Comparison of ENCODE assay signal across 27 cellular contexts in genomic region chr15:73375012-73375411, GRCh38. TPM values are rescaled to one million over a fixed set of nuclear protein-coding genes. Genes with fewer than 3 reads are reported as not detected.
"Had no signal": no experiment of that assay in that cellular context is flagged by ENCODE, and none has a peak within 500 bp of the region (broad histone marks: within the 10 kb centered on the region; RNA-seq: fewer than 3 reads in every experiment).

No MANE protein-coding gene starts in this region.

- H3K27ac ChIP-seq: adrenal gland, breast epithelium, SJSA1 had no signal

- H3K4me1 ChIP-seq: adrenal gland, breast epithelium, SJSA1 had no signal

- H3K9me3 ChIP-seq: adrenal gland, breast epithelium, SJSA1 had no signal

- H3K4me1 Mint-ChIP-seq: activated B cell treated with CpG ODN at 0.5 μM for 24 hours; activated naive CD4-positive, alpha-beta T cell treated with anti-CD3 and anti-CD28 coated beads, Interleukin-2, amount 10 ng/mL, durations not matched to agents 7 days and 5 days; central memory CD8-positive, alpha-beta T cell; T-helper 17 cell had no signal

- H3K36me3 ChIP-seq: adrenal gland, breast epithelium, SJSA1 had no signal

- H3K27ac Mint-ChIP-seq: activated B cell treated with CpG ODN at 0.5 μM for 24 hours; activated CD4-positive, alpha-beta memory T cell treated with anti-CD3 and anti-CD28 coated beads for 36 hours; activated CD4-positive, alpha-beta T cell treated with anti-CD3 and anti-CD28 coated beads, Interleukin-2, amount 10 ng/mL, durations not matched to agents 7 days and 5 days; activated naive CD4-positive, alpha-beta T cell treated with anti-CD3 and anti-CD28 coated beads, Interleukin-2, amount 10 ng/mL, durations not matched to agents 7 days and 5 days; activated naive CD8-positive, alpha-beta T cell treated with anti-CD3 and anti-CD28 coated beads, Interleukin-2, amount 10 ng/mL, durations not matched to agents 7 days and 5 days; activated T-helper 2 cell treated with anti-CD3 and anti-CD28 coated beads, Interferon-gamma antibody, Interleukin-2, Interleukin-4, amounts not matched to agents 10 μg/mL and 5 μg/mL and 100 μg/mL, durations not matched to agents 14 hours and 24 hours and 36 hours; T-helper 17 cell had no signal

- H3K4me3 ChIP-seq: adrenal gland, breast epithelium, K562, SJSA1 had no signal

- ATAC-seq: K562, T-helper 17 cell had no signal

- DNase-seq: activated B cell treated with CpG ODN at 0.5 μM for 24 hours; activated CD4-positive, alpha-beta memory T cell treated with anti-CD3 and anti-CD28 coated beads for 36 hours; activated CD4-positive, alpha-beta T cell treated with anti-CD3 and anti-CD28 coated beads for 1 hour; activated CD4-positive, alpha-beta T cell treated with anti-CD3 and anti-CD28 coated beads, Interleukin-2, amount 10 ng/mL, durations not matched to agents 7 days and 5 days; activated CD8-positive, alpha-beta memory T cell treated with anti-CD3 and anti-CD28 coated beads for 24 hours; activated gamma-delta T cell treated with Interleukin-2 at 50 U/mL for 16 hours; activated naive CD4-positive, alpha-beta T cell treated with anti-CD3 and anti-CD28 coated beads, Interleukin-2, amount 10 ng/mL, durations not matched to agents 7 days and 5 days; activated naive CD8-positive, alpha-beta T cell treated with anti-CD3 and anti-CD28 coated beads, Interleukin-2, amount 10 ng/mL, durations not matched to agents 7 days and 5 days; activated T-cell treated with anti-CD3 and anti-CD28 coated beads, Interleukin-2, amount 50 U/mL, for 48 hours; anterior cingulate cortex; Karpas-422; MM.1S; NCI-H1105; NCI-H1694 treated with DMSO at 0.1 percent for 48 hours; NCI-H526 treated with DMSO at 0.1 percent for 48 hours; NK-92 treated with Interleukin-12 subunit alpha and Interleukin-12 subunit beta, amount 100 ng/mL, for 24 hours; OCI-M1; RPMI8226; SHP77; T-helper 17 cell; T-helper 9 cell had no signal

- H3K4me3 Mint-ChIP-seq: activated B cell treated with CpG ODN at 0.5 μM for 24 hours; activated CD4-positive, alpha-beta memory T cell treated with anti-CD3 and anti-CD28 coated beads for 36 hours; activated CD4-positive, alpha-beta T cell treated with anti-CD3 and anti-CD28 coated beads, Interleukin-2, amount 10 ng/mL, durations not matched to agents 7 days and 5 days; activated naive CD4-positive, alpha-beta T cell treated with anti-CD3 and anti-CD28 coated beads, Interleukin-2, amount 10 ng/mL, durations not matched to agents 7 days and 5 days; activated naive CD8-positive, alpha-beta T cell treated with anti-CD3 and anti-CD28 coated beads, Interleukin-2, amount 10 ng/mL, durations not matched to agents 7 days and 5 days; central memory CD8-positive, alpha-beta T cell; T-helper 17 cell had no signal

- H3K36me3 Mint-ChIP-seq: activated CD4-positive, alpha-beta memory T cell treated with anti-CD3 and anti-CD28 coated beads for 36 hours; activated naive CD8-positive, alpha-beta T cell treated with anti-CD3 and anti-CD28 coated beads, Interleukin-2, amount 10 ng/mL, durations not matched to agents 7 days and 5 days had no signal

- H3K9me3 Mint-ChIP-seq: activated B cell treated with CpG ODN at 0.5 μM for 24 hours; activated T-helper 2 cell treated with anti-CD3 and anti-CD28 coated beads, Interferon-gamma antibody, Interleukin-2, Interleukin-4, amounts not matched to agents 10 μg/mL and 5 μg/mL and 100 μg/mL, durations not matched to agents 14 hours and 24 hours and 36 hours; central memory CD8-positive, alpha-beta T cell had no signal

RNA-seq across cellular contexts. Expression of gene HCN4, which starts 6.3 kb away (rescaled TPM):
- total RNA-seq: activated B cell treated with CpG ODN at 0.5 μM for 24 hours; activated CD4-positive, alpha-beta memory T cell treated with anti-CD3 and anti-CD28 coated beads for 36 hours; activated CD4-positive, alpha-beta T cell treated with anti-CD3 and anti-CD28 coated beads, Interleukin-2, amount 10 ng/mL, durations not matched to agents 7 days and 5 days; activated naive CD8-positive, alpha-beta T cell treated with anti-CD3 and anti-CD28 coated beads, Interleukin-2, amount 10 ng/mL, durations not matched to agents 7 days and 5 days; breast epithelium; K562; SJSA1; T-helper 17 cell had no signal
- polyA plus RNA-seq: K562 had no signal
